16 cellular contexts compared by ENCODE assay signal in the genomic region with DNA sequence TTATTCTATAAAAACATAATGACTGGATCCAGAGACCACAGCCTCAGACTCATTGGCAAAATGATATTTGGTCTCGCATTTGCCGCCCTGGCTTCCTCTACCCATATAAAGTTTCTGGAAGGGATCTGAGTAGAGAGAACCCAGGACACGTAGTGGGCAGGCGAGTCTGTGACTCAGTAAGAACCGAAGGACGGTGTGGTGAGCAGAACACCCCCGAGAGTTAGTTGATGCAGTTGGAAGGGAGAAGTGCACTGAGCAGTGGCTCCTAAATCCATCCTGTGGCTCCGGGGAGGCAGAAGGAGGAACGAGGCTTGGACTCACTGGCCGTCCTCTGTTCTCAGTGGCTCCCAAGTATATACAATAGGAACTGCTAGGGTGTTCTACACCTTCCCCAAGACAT.
"Had no signal": no experiment of that assay in that cellular context is flagged by ENCODE, and none has a peak within 500 bp of the region (broad histone marks: within the 10 kb centered on the region; RNA-seq: fewer than 3 reads in every experiment).

No MANE protein-coding gene starts in this region.

- H3K9me3 Mint-ChIP-seq: activated CD4-positive, alpha-beta memory T cell treated with anti-CD3 and anti-CD28 coated beads for 36 hours; activated T-cell treated with anti-CD3 and anti-CD28 coated beads, Interleukin-2, amount 50 U/mL, for 24 hours; mesothelial cell of epicardium; stimulated activated memory B cell treated with anti-CD40 and anti-IgM and Interleukin-4, amounts not matched to agents 10 μg/mL and 1 μg/mL and 100 μg/mL, for 72 hours; T-helper 1 cell treated with Interleukin-12 subunit alpha and Interleukin-12 subunit beta and Interleukin-4 antibody, amounts not matched to agents 30 μg/mL and 1 μg/mL, for 36 hours had no signal

- H3K4me1 Mint-ChIP-seq: stimulated activated memory B cell treated with anti-CD40 and anti-IgM and Interleukin-4, amounts not matched to agents 10 μg/mL and 1 μg/mL and 100 μg/mL, for 72 hours had no signal

- H3K27me3 Mint-ChIP-seq: activated CD4-positive, alpha-beta memory T cell treated with anti-CD3 and anti-CD28 coated beads for 36 hours; activated CD4-positive, alpha-beta T cell treated with anti-CD3 and anti-CD28 coated beads for 36 hours; activated T-cell treated with anti-CD3 and anti-CD28 coated beads, Interleukin-2, amount 50 U/mL, for 24 hours had no signal

- H3K27ac Mint-ChIP-seq: activated CD4-positive, alpha-beta memory T cell treated with anti-CD3 and anti-CD28 coated beads for 36 hours; activated CD4-positive, alpha-beta T cell treated with anti-CD3 and anti-CD28 coated beads for 36 hours; activated CD8-positive, alpha-beta memory T cell treated with anti-CD3 and anti-CD28 coated beads, Interleukin-2, amount 10 ng/mL, durations not matched to agents 7 days and 5 days; activated T-cell treated with anti-CD3 and anti-CD28 coated beads, Interleukin-2, amount 50 U/mL, for 24 hours; mesothelial cell of epicardium; stimulated activated memory B cell treated with anti-CD40 and anti-IgM and Interleukin-4, amounts not matched to agents 10 μg/mL and 1 μg/mL and 100 μg/mL, for 72 hours; T-helper 1 cell treated with Interleukin-12 subunit alpha and Interleukin-12 subunit beta and Interleukin-4 antibody, amounts not matched to agents 30 μg/mL and 1 μg/mL, for 36 hours had no signal

- H3K27ac ChIP-seq: body of pancreas, ovary, thyroid gland, uterus, WERI-Rb-1 had no signal

- H3K36me3 Mint-ChIP-seq: activated CD4-positive, alpha-beta memory T cell treated with anti-CD3 and anti-CD28 coated beads for 36 hours; activated CD8-positive, alpha-beta memory T cell treated with anti-CD3 and anti-CD28 coated beads, Interleukin-2, amount 10 ng/mL, durations not matched to agents 7 days and 5 days; stimulated activated memory B cell treated with anti-CD40 and anti-IgM and Interleukin-4, amounts not matched to agents 10 μg/mL and 1 μg/mL and 100 μg/mL, for 72 hours had no signal

- H3K9me3 ChIP-seq: body of pancreas, ovary, thyroid gland, uterus had no signal

- H3K27me3 ChIP-seq: body of pancreas, ovary, thyroid gland, uterus had no signal

- DNase-seq: activated CD4-positive, alpha-beta memory T cell treated with anti-CD3 and anti-CD28 coated beads for 36 hours; activated CD4-positive, alpha-beta T cell treated with anti-CD3 and anti-CD28 coated beads for 36 hours; activated CD8-positive, alpha-beta memory T cell treated with anti-CD3 and anti-CD28 coated beads, Interleukin-2, amount 10 ng/mL, durations not matched to agents 7 days and 5 days; activated naive CD4-positive, alpha-beta T cell treated with anti-CD3 and anti-CD28 coated beads, Interleukin-2, amount 50 U/mL, for 16 hours; activated T-cell treated with anti-CD3 and anti-CD28 coated beads, Interleukin-2, amount 50 U/mL, for 24 hours; amniotic stem cell; body of pancreas; hypothalamus; ovary; stimulated activated CD4-positive, alpha-beta T cell treated with anti-CD3 and anti-CD28 coated beads, Interleukin-2, amount 100 ng/mL, for 48 hours; thyroid gland; uterus; WERI-Rb-1 had no signal

- H3K4me1 ChIP-seq: body of pancreas, uterus had no signal

- H3K4me3 Mint-ChIP-seq: activated CD4-positive, alpha-beta memory T cell treated with anti-CD3 and anti-CD28 coated beads for 36 hours; activated CD4-positive, alpha-beta T cell treated with anti-CD3 and anti-CD28 coated beads for 36 hours; activated CD8-positive, alpha-beta memory T cell treated with anti-CD3 and anti-CD28 coated beads, Interleukin-2, amount 10 ng/mL, durations not matched to agents 7 days and 5 days; activated T-cell treated with anti-CD3 and anti-CD28 coated beads, Interleukin-2, amount 50 U/mL, for 24 hours; mesothelial cell of epicardium; stimulated activated memory B cell treated with anti-CD40 and anti-IgM and Interleukin-4, amounts not matched to agents 10 μg/mL and 1 μg/mL and 100 μg/mL, for 72 hours; T-helper 1 cell treated with Interleukin-12 subunit alpha and Interleukin-12 subunit beta and Interleukin-4 antibody, amounts not matched to agents 30 μg/mL and 1 μg/mL, for 36 hours had no signal

- H3K4me3 ChIP-seq: body of pancreas, ovary, thyroid gland, uterus had no signal

- H3K36me3 ChIP-seq: ovary, uterus, WERI-Rb-1 had no signal

- ATAC-seq: activated CD4-positive, alpha-beta T cell treated with anti-CD3 and anti-CD28 coated beads for 36 hours; activated CD8-positive, alpha-beta memory T cell treated with anti-CD3 and anti-CD28 coated beads, Interleukin-2, amount 10 ng/mL, durations not matched to agents 7 days and 5 days; body of pancreas; stimulated activated memory B cell treated with anti-CD40 and anti-IgM and Interleukin-4, amounts not matched to agents 10 μg/mL and 1 μg/mL and 100 μg/mL, for 72 hours had no signal
